ENCODE assay signal across 5 cellular contexts in genomic region chr3:146252445-146252844, GRCh38. TPM values are rescaled to one million over a fixed set of nuclear protein-coding genes. Genes with fewer than 3 reads are reported as not detected.
"Had no signal": no experiment of that assay in that cellular context is flagged by ENCODE, and none has a peak within 500 bp of the region (broad histone marks: within the 10 kb centered on the region; RNA-seq: fewer than 3 reads in every experiment).

No MANE protein-coding gene starts in this region.

RNA-seq across cellular contexts. Expression of gene PLSCR4, which starts 1.5 kb away (rescaled TPM):
- total RNA-seq: activated B cell treated with CpG ODN at 0.5 μM for 24 hours; activated CD4-positive, alpha-beta T cell treated with anti-CD3 and anti-CD28 coated beads for 36 hours; activated naive CD4-positive, alpha-beta T cell treated with anti-CD3 and anti-CD28 coated beads, Interleukin-2, amount 50 U/mL, for 72 hours; activated T-helper 17 cell treated with anti-CD3 and anti-CD28 coated beads, Interleukin-2, amount 50 U/mL, for 72 hours; T-helper 1 cell treated with Interleukin-12 subunit alpha and Interleukin-12 subunit beta and Interleukin-4 antibody, amounts not matched to agents 30 ng/mL and 1 ng/mL, for 36 hours had no signal
